8 cellular contexts compared by ENCODE assay signal in genomic region chr3:193190387-193190786, GRCh38. TPM values are rescaled to one million over a fixed set of nuclear protein-coding genes. Genes with fewer than 3 reads are reported as not detected.
DNase-seq lines count a peak whose midpoint lies in the region; ATAC-seq, FAIRE-seq and TF ChIP-seq lines count a peak whose summit lies in the region.

No MANE protein-coding gene starts in this region.

- no peak overlapping the region for H3K4me3 ChIP-seq in Karpas-422 (ENCODE audit: low read length)
- no peak overlapping the region for H3K4me3 ChIP-seq in RWPE2 (ENCODE audit: severe bottlenecking)

- H3K27me3 ChIP-seq in Karpas-422 (ENCODE audit: low read length) (no peaks in the 10 kb centered on the region), RWPE2 (ENCODE audit: insufficient read depth, poor library complexity, severe bottlenecking) (no peaks in the 10 kb centered on the region)

- no peaks in the 10 kb centered on the region for H3K79me2 ChIP-seq in Karpas-422 (ENCODE audit: low read length)

- H4K20me1 ChIP-seq in Karpas-422 (ENCODE audit: insufficient read depth, low read depth, low read length), result no peaks in the 10 kb centered on the region

- H3K9me2 ChIP-seq in Karpas-422 (replicated peaks; ENCODE audit: insufficient read depth, low read length), result no peaks in the 10 kb centered on the region

- H3K9me3 ChIP-seq in Karpas-422 (ENCODE audit: low read length) (no peaks in the 10 kb centered on the region), RWPE2 (ENCODE audit: severe bottlenecking) (no peaks in the 10 kb centered on the region)

- no peak overlapping the region for H2AFZ ChIP-seq in Karpas-422 (ENCODE audit: low read length)

- peak; percentile 14 for FAIRE-seq in GM19239 (lab: Jason Lieb, UNC)

- no peak overlapping the region for H3K27ac ChIP-seq in Karpas-422 (ENCODE audit: low read length)
- no peak overlapping the region for H3K27ac ChIP-seq in RWPE2 (ENCODE audit: poor library complexity, severe bottlenecking)

- no peak overlapping the region for H3K4me2 ChIP-seq in Karpas-422 (ENCODE audit: low read depth, low read length, poor library complexity, severe bottlenecking)

- H3K9ac ChIP-seq in Karpas-422 (ENCODE audit: low read length), result no peak overlapping the region

- peak; percentile 14 for TF ChIP-seq CTCF in RWPE2 (IDR thresholded peaks at IDR 0.05; ENCODE audit: poor library complexity, severe bottlenecking)

- ATAC-seq in RWPE2 (ENCODE audit: low read depth) (no peak), GM19023 (IDR thresholded peaks at IDR 0.05; ENCODE audit: unreplicated experiment) (no peak)

- H3K36me3 ChIP-seq in Karpas-422 (ENCODE audit: insufficient read depth, low read length) (no peaks in the 10 kb centered on the region), RWPE2 (ENCODE audit: low read depth) (no peaks in the 10 kb centered on the region)

- DNase-seq in COLO829 (ENCODE audit: low spot score) (peak; percentile 26), GM19239 (ENCODE audit: insufficient read length, low spot score) (peak; percentile 21), Karpas-422 (peak; percentile 92), RWPE2 (ENCODE audit: low spot score) (no peak), iPS DF 19.7 (ENCODE audit: low read depth, low spot score) (peak; percentile 76), NK-92 (lab: John Stamatoyannopoulos, UW; ENCODE audit: unreplicated experiment) (no peak), AG08396 (ENCODE audit: low spot score) (no peak)

- H3K4me1 ChIP-seq in Karpas-422 (ENCODE audit: low read length) (peaks cover 3% of the 10 kb centered on the region; the same call in 1 of the 2 replicates), RWPE2 (ENCODE audit: insufficient read depth, poor library complexity, severe bottlenecking) (no peaks in the 10 kb centered on the region)

RNA-seq across cellular contexts. Expression of gene PLAAT1, which starts 50.6 kb away (rescaled TPM):
- not detected in 2 replicates for total RNA-seq in Karpas-422 (2014; rRNA removed; shearing (Covaris generic); ENCODE audit: low replicate concordance)

Comparison
In these comparisons a context has a peak if more than half of its experiments do, and no peak if none do; other contexts are left out.
1. DNase-seq: peak in COLO829 (single experiment), GM19239 (single experiment), Karpas-422 (single experiment) and iPS DF 19.7 (single experiment); none in RWPE2 (single experiment), NK-92 (single experiment) and AG08396 (single experiment).